8 cellular contexts compared by ENCODE assay signal in the genomic region with DNA sequence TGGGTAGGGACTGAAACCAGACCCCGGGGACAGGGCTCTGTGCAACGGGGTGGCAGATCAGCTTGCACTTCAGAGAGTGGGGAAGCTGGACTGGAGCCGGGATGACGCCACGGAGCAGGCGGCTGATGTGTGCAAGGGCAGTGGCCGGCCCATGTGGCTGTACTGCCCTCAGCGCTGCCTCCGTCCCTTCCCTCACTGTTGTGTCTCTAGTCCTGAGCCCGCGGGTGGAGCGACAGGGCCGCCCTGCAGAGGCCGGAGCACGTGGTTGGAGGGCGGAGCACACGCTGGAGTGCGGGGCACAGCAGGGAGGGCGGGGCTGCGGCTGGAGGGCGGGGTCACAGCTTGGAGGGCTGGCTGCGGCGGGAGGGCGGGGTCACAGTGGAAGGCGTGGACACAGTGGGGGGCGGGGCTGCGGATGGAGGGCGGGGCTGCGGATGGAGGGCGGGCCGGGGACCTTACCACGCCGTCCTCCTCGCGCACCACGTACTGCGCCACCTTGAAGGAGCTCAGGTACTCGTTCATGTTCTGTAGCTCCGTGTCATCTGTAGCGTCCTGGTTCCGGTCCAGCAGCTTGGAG.
DNase-seq lines count a peak whose midpoint lies in the region; ATAC-seq lines count a peak whose summit lies in the region.

No MANE protein-coding gene starts in this region.

- DNase-seq in C1 segment of cervical spinal cord (lab: John Stamatoyannopoulos, UW), result peak in 8 of 14 donors; percentile 2 to 47 (median 12)
- DNase-seq in MV-4-11 (lab: John Stamatoyannopoulos, UW), result peak; percentile 80
- DNase-seq in activated CD4-positive, alpha-beta T cell treated with anti-CD3 and anti-CD28 coated beads for 48 hours, result peak; percentile 88
- DNase-seq in memory B cell (ENCODE audit: low spot score in 2 of 2), result peak; percentile 23 to 35
- DNase-seq in stimulated activated CD8-positive, alpha-beta memory T cell treated with anti-CD3 and anti-CD28 coated beads, Interleukin-2, amount 100 ng/mL, for 1 hour (ENCODE audit: low read depth in 2 of 2), result peak; percentile 24 to 54
- DNase-seq in NCI-H2107 treated with DMSO at 0.1 percent for 48 hours (lab: John Stamatoyannopoulos, UW; ENCODE audit: unreplicated experiment), result no peak

- ATAC-seq in memory B cell (ENCODE audit: low read depth) (peak; percentile 87), HG03175 (IDR thresholded peaks at IDR 0.05; ENCODE audit: unreplicated experiment) (no peak)

- peak overlapping the region; percentile 33 for H3K27ac Mint-ChIP-seq in dendritic cell treated with granulocyte-macrophage colony-stimulating factor and Interleukin-4, amounts not matched to agents 40 ng/mL and 50 ng/mL, for 4 days
- H3K27ac Mint-ChIP-seq in memory B cell, result no peak overlapping the region

- no peaks in the 10 kb centered on the region for H3K36me3 Mint-ChIP-seq in dendritic cell treated with granulocyte-macrophage colony-stimulating factor and Interleukin-4, amounts not matched to agents 40 ng/mL and 50 ng/mL, for 4 days (ENCODE audit: low read depth)
- H3K36me3 Mint-ChIP-seq in memory B cell, result peaks cover 4% of the 10 kb centered on the region

- peaks cover 23% of the 10 kb centered on the region for H3K27me3 Mint-ChIP-seq in dendritic cell treated with granulocyte-macrophage colony-stimulating factor and Interleukin-4, amounts not matched to agents 40 ng/mL and 50 ng/mL, for 4 days
- peaks cover 16% of the 10 kb centered on the region for H3K27me3 Mint-ChIP-seq in memory B cell

- peaks cover 7% of the 10 kb centered on the region for H3K9me3 Mint-ChIP-seq in dendritic cell treated with granulocyte-macrophage colony-stimulating factor and Interleukin-4, amounts not matched to agents 40 ng/mL and 50 ng/mL, for 4 days
- peaks cover 4% of the 10 kb centered on the region for H3K9me3 Mint-ChIP-seq in memory B cell

- peaks cover 20% of the 10 kb centered on the region for H3K4me1 Mint-ChIP-seq in dendritic cell treated with granulocyte-macrophage colony-stimulating factor and Interleukin-4, amounts not matched to agents 40 ng/mL and 50 ng/mL, for 4 days (ENCODE audit: low read depth)
- peaks cover 2% of the 10 kb centered on the region for H3K4me1 Mint-ChIP-seq in memory B cell

- intact Hi-C loops in dendritic cell treated with granulocyte-macrophage colony-stimulating factor and Interleukin-4, amounts not matched to agents 40 ng/mL and 50 ng/mL, for 4 days (cut with micrococcal nuclease), result no loop called here

- peak overlapping the region; percentile 28 for H3K4me3 Mint-ChIP-seq in dendritic cell treated with granulocyte-macrophage colony-stimulating factor and Interleukin-4, amounts not matched to agents 40 ng/mL and 50 ng/mL, for 4 days
- H3K4me3 Mint-ChIP-seq in memory B cell, result peak overlapping the region; percentile 41
